ENCODE assay signal across 1 cellular context in the genomic region with DNA sequence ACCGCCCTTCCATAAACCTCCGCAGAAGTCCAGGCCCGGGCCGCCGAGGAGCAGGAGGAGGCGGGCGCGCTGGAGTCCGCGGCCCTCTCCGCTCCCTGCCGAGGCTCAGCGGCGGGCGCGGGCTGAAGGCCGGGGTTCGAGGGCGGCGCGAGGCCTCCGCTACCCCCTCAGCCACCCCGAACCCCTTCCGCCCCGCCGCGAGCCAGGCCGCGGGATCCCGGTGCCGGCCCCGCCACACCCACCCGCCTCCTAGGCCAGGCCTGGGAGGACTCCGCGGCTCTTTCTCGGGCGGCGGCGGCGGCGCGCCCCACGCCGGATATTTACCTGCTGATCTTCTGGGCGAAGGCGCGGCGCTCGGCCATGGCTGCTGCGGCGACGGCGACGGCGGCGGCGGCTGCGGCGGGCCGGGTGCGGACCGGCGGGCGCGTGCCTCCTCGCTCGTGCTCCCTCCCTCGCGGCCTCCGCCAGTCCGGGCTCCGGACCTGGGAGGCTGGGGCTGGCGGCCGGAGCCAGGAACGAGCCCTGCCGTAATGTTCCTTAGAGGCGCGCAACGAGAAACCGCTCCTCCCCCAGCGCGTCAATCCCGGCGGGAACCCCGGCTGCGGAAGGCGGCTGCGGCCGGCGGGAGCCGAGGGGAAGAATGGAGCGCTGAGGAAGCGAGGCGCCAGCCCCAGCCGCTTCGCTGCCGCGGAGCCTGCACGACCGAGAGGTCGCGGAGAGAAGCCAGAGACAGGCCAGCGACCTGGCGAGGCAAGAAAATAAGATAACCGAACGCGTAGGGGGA.
TF ChIP-seq lines count a peak whose summit lies in the region.

A gene with protein sequence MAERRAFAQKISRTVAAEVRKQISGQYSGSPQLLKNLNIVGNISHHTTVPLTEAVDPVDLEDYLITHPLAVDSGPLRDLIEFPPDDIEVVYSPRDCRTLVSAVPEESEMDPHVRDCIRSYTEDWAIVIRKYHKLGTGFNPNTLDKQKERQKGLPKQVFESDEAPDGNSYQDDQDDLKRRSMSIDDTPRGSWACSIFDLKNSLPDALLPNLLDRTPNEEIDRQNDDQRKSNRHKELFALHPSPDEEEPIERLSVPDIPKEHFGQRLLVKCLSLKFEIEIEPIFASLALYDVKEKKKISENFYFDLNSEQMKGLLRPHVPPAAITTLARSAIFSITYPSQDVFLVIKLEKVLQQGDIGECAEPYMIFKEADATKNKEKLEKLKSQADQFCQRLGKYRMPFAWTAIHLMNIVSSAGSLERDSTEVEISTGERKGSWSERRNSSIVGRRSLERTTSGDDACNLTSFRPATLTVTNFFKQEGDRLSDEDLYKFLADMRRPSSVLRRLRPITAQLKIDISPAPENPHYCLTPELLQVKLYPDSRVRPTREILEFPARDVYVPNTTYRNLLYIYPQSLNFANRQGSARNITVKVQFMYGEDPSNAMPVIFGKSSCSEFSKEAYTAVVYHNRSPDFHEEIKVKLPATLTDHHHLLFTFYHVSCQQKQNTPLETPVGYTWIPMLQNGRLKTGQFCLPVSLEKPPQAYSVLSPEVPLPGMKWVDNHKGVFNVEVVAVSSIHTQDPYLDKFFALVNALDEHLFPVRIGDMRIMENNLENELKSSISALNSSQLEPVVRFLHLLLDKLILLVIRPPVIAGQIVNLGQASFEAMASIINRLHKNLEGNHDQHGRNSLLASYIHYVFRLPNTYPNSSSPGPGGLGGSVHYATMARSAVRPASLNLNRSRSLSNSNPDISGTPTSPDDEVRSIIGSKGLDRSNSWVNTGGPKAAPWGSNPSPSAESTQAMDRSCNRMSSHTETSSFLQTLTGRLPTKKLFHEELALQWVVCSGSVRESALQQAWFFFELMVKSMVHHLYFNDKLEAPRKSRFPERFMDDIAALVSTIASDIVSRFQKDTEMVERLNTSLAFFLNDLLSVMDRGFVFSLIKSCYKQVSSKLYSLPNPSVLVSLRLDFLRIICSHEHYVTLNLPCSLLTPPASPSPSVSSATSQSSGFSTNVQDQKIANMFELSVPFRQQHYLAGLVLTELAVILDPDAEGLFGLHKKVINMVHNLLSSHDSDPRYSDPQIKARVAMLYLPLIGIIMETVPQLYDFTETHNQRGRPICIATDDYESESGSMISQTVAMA (N-terminal part only) (minus strand): TSS at position 484 of the 784 bp plus-strand sequence. CDS start 122 bp downstream, at position 362.

TF ChIP-seq in HEK293, 187 proteins besides CTCF, POLR2A, EP300 and RAD21 (continued from another document and continues in another):
- TF ChIP-seq BCL6B (tag by site-specific recombination; IDR thresholded peaks at IDR 0.05) (no peak), ZNF221 (tag by site-specific recombination; IDR thresholded peaks at IDR 0.05; ENCODE audit: borderline replicate concordance) (no peak), ZNF112 (tag by site-specific recombination; IDR thresholded peaks at IDR 0.05) (no peak), ZNF148 (tag by site-specific recombination; IDR thresholded peaks at IDR 0.05; ENCODE audit: borderline replicate concordance) (no peak), ZNF777 (tag by site-specific recombination; IDR thresholded peaks at IDR 0.05; ENCODE audit: borderline replicate concordance) (0 out of 2 replicates have a peak, but pooled peaks have one; percentile 9), ZNF510 (tag by site-specific recombination; IDR thresholded peaks at IDR 0.05; ENCODE audit: insufficient replicate concordance) (no peak), ZNF530 (tag by site-specific recombination; IDR thresholded peaks at IDR 0.05; ENCODE audit: low read depth) (no peak), ZNF529 (tag by site-specific recombination; IDR thresholded peaks at IDR 0.05; ENCODE audit: insufficient replicate concordance) (no peak), ZNF302 (tag by site-specific recombination; IDR thresholded peaks at IDR 0.05; ENCODE audit: low read depth) (no peak), ZNF654 (tag by site-specific recombination; IDR thresholded peaks at IDR 0.05; ENCODE audit: low read depth) (no peak), BCL11A (tag by site-specific recombination; IDR thresholded peaks at IDR 0.05; ENCODE audit: low read depth) (peak; percentile 19; the same call in 1 of the 2 replicates), ZNF114 (tag by site-specific recombination; IDR thresholded peaks at IDR 0.05) (no peak), ZNF354C (tag by site-specific recombination; IDR thresholded peaks at IDR 0.05; ENCODE audit: borderline replicate concordance, low read depth) (no peak), ZNF558 (tag by site-specific recombination; IDR thresholded peaks at IDR 0.05) (no peak), ZNF274 (IDR thresholded peaks at IDR 0.05; ENCODE audit: low read length) (no peak), ZNF274 (tag by site-specific recombination; IDR thresholded peaks at IDR 0.05; ENCODE audit: borderline replicate concordance) (no peak), ZNF24 (tag by site-specific recombination; IDR thresholded peaks at IDR 0.05) (0 out of 2 replicates have a peak, but pooled peaks have one; percentile 37), TRIM28 (IDR thresholded peaks at IDR 0.05; ENCODE audit: borderline replicate concordance, low read length) (peak; percentile 56; the same call in 1 of the 2 replicates), ZSCAN18 (tag by site-specific recombination; IDR thresholded peaks at IDR 0.05) (no peak), ZBTB21 (tag by site-specific recombination; IDR thresholded peaks at IDR 0.05) (no peak), TCF7L2 (IDR thresholded peaks at IDR 0.05; ENCODE audit: borderline replicate concordance, low read depth, low read length) (no peak), ZNF391 (tag by site-specific recombination; IDR thresholded peaks at IDR 0.05; ENCODE audit: borderline replicate concordance, low read depth) (0 out of 2 replicates have a peak, but pooled peaks have one; percentile 31), ZNF132 (tag by site-specific recombination; IDR thresholded peaks at IDR 0.05; ENCODE audit: borderline replicate concordance) (no peak), ZNF747 (tag by site-specific recombination; IDR thresholded peaks at IDR 0.05) (no peak)
- TF ChIP-seq, protein P1, sequence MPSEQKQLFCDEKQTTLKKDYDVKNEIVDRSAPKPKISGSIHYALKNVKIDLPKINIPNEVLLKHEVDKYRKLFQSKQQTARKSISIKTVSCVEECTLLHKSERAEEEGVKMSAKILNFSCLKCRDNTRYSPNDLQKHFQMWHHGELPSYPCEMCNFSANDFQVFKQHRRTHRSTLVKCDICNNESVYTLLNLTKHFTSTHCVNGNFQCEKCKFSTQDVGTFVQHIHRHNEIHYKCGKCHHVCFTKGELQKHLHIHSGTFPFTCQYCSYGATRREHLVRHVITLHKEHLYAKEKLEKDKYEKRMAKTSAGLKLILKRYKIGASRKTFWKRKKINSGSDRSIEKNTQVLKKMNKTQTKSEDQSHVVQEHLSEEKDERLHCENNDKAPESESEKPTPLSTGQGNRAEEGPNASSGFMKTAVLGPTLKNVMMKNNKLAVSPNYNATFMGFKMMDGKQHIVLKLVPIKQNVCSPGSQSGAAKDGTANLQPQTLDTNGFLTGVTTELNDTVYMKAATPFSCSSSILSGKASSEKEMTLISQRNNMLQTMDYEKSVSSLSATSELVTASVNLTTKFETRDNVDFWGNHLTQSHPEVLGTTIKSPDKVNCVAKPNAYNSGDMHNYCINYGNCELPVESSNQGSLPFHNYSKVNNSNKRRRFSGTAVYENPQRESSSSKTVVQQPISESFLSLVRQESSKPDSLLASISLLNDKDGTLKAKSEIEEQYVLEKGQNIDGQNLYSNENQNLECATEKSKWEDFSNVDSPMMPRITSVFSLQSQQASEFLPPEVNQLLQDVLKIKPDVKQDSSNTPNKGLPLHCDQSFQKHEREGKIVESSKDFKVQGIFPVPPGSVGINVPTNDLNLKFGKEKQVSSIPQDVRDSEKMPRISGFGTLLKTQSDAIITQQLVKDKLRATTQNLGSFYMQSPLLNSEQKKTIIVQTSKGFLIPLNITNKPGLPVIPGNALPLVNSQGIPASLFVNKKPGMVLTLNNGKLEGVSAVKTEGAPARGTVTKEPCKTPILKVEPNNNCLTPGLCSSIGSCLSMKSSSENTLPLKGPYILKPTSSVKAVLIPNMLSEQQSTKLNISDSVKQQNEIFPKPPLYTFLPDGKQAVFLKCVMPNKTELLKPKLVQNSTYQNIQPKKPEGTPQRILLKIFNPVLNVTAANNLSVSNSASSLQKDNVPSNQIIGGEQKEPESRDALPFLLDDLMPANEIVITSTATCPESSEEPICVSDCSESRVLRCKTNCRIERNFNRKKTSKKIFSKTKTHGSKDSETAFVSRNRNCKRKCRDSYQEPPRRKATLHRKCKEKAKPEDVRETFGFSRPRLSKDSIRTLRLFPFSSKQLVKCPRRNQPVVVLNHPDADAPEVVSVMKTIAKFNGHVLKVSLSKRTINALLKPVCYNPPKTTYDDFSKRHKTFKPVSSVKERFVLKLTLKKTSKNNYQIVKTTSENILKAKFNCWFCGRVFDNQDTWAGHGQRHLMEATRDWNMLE (tag by site-specific recombination; conservative IDR thresholded peaks at IDR 0.05; ENCODE audit: low read depth): no peak
- TF ChIP-seq, protein P2, sequence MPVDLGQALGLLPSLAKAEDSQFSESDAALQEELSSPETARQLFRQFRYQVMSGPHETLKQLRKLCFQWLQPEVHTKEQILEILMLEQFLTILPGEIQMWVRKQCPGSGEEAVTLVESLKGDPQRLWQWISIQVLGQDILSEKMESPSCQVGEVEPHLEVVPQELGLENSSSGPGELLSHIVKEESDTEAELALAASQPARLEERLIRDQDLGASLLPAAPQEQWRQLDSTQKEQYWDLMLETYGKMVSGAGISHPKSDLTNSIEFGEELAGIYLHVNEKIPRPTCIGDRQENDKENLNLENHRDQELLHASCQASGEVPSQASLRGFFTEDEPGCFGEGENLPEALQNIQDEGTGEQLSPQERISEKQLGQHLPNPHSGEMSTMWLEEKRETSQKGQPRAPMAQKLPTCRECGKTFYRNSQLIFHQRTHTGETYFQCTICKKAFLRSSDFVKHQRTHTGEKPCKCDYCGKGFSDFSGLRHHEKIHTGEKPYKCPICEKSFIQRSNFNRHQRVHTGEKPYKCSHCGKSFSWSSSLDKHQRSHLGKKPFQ (tag by site-specific recombination; IDR thresholded peaks at IDR 0.05): no peak
- TF ChIP-seq, protein P3, sequence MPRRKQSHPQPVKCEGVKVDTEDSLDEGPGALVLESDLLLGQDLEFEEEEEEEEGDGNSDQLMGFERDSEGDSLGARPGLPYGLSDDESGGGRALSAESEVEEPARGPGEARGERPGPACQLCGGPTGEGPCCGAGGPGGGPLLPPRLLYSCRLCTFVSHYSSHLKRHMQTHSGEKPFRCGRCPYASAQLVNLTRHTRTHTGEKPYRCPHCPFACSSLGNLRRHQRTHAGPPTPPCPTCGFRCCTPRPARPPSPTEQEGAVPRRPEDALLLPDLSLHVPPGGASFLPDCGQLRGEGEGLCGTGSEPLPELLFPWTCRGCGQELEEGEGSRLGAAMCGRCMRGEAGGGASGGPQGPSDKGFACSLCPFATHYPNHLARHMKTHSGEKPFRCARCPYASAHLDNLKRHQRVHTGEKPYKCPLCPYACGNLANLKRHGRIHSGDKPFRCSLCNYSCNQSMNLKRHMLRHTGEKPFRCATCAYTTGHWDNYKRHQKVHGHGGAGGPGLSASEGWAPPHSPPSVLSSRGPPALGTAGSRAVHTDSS (tag by site-specific recombination; IDR thresholded peaks at IDR 0.05): no peak
- TF ChIP-seq, protein P4, sequence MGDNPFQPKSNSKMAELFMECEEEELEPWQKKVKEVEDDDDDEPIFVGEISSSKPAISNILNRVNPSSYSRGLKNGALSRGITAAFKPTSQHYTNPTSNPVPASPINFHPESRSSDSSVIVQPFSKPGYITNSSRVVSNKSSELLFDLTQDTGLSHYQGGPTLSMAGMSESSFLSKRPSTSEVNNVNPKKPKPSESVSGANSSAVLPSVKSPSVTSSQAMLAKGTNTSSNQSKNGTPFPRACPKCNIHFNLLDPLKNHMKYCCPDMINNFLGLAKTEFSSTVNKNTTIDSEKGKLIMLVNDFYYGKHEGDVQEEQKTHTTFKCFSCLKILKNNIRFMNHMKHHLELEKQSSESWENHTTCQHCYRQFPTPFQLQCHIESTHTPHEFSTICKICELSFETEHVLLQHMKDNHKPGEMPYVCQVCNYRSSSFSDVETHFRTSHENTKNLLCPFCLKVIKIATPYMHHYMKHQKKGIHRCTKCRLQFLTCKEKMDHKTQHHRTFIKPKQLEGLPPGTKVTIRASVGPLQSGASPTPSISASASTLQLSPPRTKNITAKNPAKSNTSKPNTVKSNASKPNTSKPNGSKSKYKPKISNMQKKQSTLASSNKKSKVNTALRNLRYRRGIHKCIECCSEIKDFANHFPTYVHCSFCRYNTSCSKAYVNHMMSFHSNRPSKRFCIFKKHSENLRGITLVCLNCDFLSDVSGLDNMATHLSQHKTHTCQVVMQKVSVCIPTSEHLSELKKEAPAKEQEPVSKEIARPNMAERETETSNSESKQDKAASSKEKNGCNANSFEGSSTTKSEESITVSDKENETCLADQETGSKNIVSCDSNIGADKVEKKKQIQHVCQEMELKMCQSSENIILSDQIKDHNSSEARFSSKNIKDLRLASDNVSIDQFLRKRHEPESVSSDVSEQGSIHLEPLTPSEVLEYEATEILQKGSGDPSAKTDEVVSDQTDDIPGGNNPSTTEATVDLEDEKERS (tag by site-specific recombination; IDR thresholded peaks at IDR 0.05): no peak
